ENCODE assay signal across 8 cellular contexts in genomic region chr12:45415393-45415817, GRCh38.
DNase-seq lines count a peak whose midpoint lies in the region; ATAC-seq and TF ChIP-seq lines count a peak whose summit lies in the region.

No MANE protein-coding gene starts in this region.

- ATAC-seq in GM18909 (IDR thresholded peaks at IDR 0.05; ENCODE audit: poor library complexity, unreplicated experiment) (peak; percentile 95), HG03097 (IDR thresholded peaks at IDR 0.05; ENCODE audit: low FRiP score, unreplicated experiment) (peak; percentile 66), SK-N-SH treated with all-trans-retinoic acid at 6 μM for 48 hours (peak; percentile 100)

- DNase-seq in AG08396 (ENCODE audit: low spot score), result peak; percentile 87
- peak; percentile 68 for DNase-seq in glomerular endothelial cell (ENCODE audit: extremely low read depth, low read depth, low spot score)
- DNase-seq in stimulated activated CD4-positive, alpha-beta T cell treated with anti-CD3 and anti-CD28 coated beads, Interleukin-4, amount 100 ng/mL, for 48 hours (ENCODE audit: low read depth in 2 of 2), result peak; percentile 1 to 18
- DNase-seq in NCI-H510A treated with DMSO at 0.1 percent for 48 hours (lab: John Stamatoyannopoulos, UW), result no peak
- no peak for DNase-seq in NCI-H2227 treated with DMSO at 0.1 percent for 48 hours (lab: John Stamatoyannopoulos, UW)

TF ChIP-seq in SK-N-SH treated with all-trans-retinoic acid at 6 μM for 48 hours, 23 proteins besides CTCF, POLR2A, EP300 and RAD21:
- TF ChIP-seq ZNF565 (CRISPR knock-in tag; conservative IDR thresholded peaks at IDR 0.05; ENCODE audit: low read depth), result no peak
- 0 out of 2 replicates have a peak, but pooled peaks have one; percentile 40 for TF ChIP-seq ZFP3 (CRISPR knock-in tag; IDR thresholded peaks at IDR 0.05)

Comparison
In these comparisons a context has a peak if more than half of its experiments do, and no peak if none do; other contexts are left out.
1. DNase-seq: peak in AG08396 (single experiment), glomerular endothelial cell (single experiment) and stimulated activated CD4-positive, alpha-beta T cell treated with anti-CD3 and anti-CD28 coated beads, Interleukin-4, amount 100 ng/mL, for 48 hours (2 of 2); none in NCI-H510A treated with DMSO at 0.1 percent for 48 hours (single experiment) and NCI-H2227 treated with DMSO at 0.1 percent for 48 hours (single experiment).
2. Peak in every context shown above with its lines, with median percentiles within 50 percentile points of each other: ATAC-seq.